In the genomic region with DNA sequence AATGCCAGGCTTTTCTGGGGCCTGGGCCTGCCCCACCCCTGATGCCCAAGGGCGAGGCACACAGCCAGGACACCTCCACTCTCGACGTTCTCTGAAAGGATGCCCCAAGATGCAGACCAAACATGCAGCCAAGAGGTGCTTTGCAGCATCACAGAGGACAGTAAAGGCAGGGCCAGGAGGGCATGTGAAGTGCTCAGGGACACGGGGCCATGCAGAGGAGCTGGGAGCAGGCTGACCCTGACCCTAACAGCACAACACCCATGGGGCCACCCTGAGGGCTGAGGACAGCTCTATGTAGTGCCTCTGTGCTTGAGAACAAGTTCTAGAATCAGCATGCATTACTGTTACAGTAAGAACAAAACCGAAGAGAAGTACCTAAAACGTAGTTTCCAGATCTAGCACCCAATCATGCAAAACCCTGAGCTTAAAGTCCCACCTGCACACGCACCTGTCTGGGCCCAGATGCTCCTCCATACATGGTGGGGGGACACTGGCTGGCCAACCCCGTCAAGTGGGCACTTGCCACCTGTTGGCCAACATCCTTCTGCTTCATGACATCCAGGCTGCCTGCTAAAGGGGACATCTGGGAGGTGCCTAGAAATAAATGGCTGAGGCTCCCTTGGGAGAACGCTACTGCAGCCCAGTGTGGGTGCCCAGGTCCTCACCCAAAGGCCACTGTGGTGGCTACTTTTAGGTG, we compare ENCODE assay signal across 23 cellular contexts. TPM values are rescaled to one million over a fixed set of nuclear protein-coding genes. Genes with fewer than 3 reads are reported as not detected.
DNase-seq lines count a peak whose midpoint lies in the region; ATAC-seq, FAIRE-seq and TF ChIP-seq lines count a peak whose summit lies in the region.
"Had no signal": no experiment of that assay in that cellular context is flagged by ENCODE, and none has a peak within 500 bp of the region (broad histone marks: within the 10 kb centered on the region; RNA-seq: fewer than 3 reads in every experiment).

No MANE protein-coding gene starts in this region.

- H3K4me3 Mint-ChIP-seq in neural progenitor cell: peak overlapping the region; percentile 20
- H3K4me3 Mint-ChIP-seq: CD4-positive, CD25-positive, alpha-beta regulatory T cell; T-helper 17 cell had no signal

- no peak for FAIRE-seq in H1 (lab: Jason Lieb, UNC)
- FAIRE-seq: GM12892, urothelium cell line had no signal

- TF ChIP-seq RAD21 in H1 (IDR thresholded peaks at IDR 0.05 in 1 of 2, conservative IDR thresholded peaks at IDR 0.05 in 1 of 2; ENCODE audit: low read depth in 2 of 2, low read length in 2 of 2): no peak

- H3K9me3 ChIP-seq in H1 (ENCODE audit: insufficient read depth in 2 of 2, low read depth in 1 of 2, low read length in 1 of 2) (no peaks in the 10 kb centered on the region), neural progenitor cell (ENCODE audit: low read depth) (no peaks in the 10 kb centered on the region), vagina (no peaks in the 10 kb centered on the region)
- H3K9me3 ChIP-seq: lower lobe of right lung had no signal

- H4K91ac ChIP-seq in H1 (replicated peaks; ENCODE audit: insufficient read length, low read length): no peak overlapping the region

- intact Hi-C loops in left ventricle myocardium superior (cut with micrococcal nuclease) (no loop called here), left cardiac atrium (cut with DNase I) (no loop called here), vagina (cut with DNase I) (no loop called here)

- peaks cover 56% of the 10 kb centered on the region for H3K4me1 Mint-ChIP-seq in neural progenitor cell

- no peak overlapping the region for H2BK120ac ChIP-seq in H1 (replicated peaks; ENCODE audit: low read depth, low read length)

- H4K5ac ChIP-seq in H1 (ENCODE audit: insufficient read length, low read depth, low read length): no peak overlapping the region

- 0 out of 2 replicates have a peak overlapping the region, but pooled peaks have one; percentile 78 for H2AK5ac ChIP-seq in H1 (ENCODE audit: low read depth, low read length)

- H4K20me1 ChIP-seq in H1 (replicated peaks in 1 of 2; ENCODE audit: control insufficient read depth in 1 of 2, insufficient read depth in 2 of 2, low read length in 2 of 2) (peaks cover 70 to 82% of the 10 kb centered on the region in 2 experiments), neural progenitor cell (ENCODE audit: low read depth) (peaks cover 100% of the 10 kb centered on the region)

- no peak overlapping the region for H3K4ac ChIP-seq in H1 (replicated peaks; ENCODE audit: insufficient read length, low read depth, low read length)

- no peak overlapping the region for H3K56ac ChIP-seq in H1 (replicated peaks; ENCODE audit: insufficient read length, low read depth, low read length)

- H3K23ac ChIP-seq in H1 (ENCODE audit: insufficient read length): no peak overlapping the region

- H2BK20ac ChIP-seq in H1 (ENCODE audit: low read length): no peak overlapping the region

- H3K18ac ChIP-seq in H1 (ENCODE audit: extremely low read depth, low read length): no peak overlapping the region

- H3K36me3 ChIP-seq in H1 (ENCODE audit: control insufficient read depth in 2 of 4, insufficient read depth in 4 of 4, low read length in 3 of 4): no peaks in the 10 kb centered on the region; a peak in 1 of 8 replicates
- H3K36me3 ChIP-seq in neural progenitor cell: no peaks in the 10 kb centered on the region
- no peaks in the 10 kb centered on the region for H3K36me3 ChIP-seq in vagina
- H3K36me3 ChIP-seq: lower lobe of right lung had no signal

- peak; percentile 17 for DNase-seq in left ventricle myocardium superior
- DNase-seq in left cardiac atrium: no peak
- DNase-seq in H1 (ENCODE audit: low read depth in 1 of 2, low spot score in 2 of 2): no peak
- no peak for DNase-seq in neural progenitor cell (ENCODE audit: low spot score)
- DNase-seq in stimulated activated naive CD4-positive, alpha-beta T cell (lab: John Stamatoyannopoulos, UW): no peak
- DNase-seq in vagina (ENCODE audit: extremely low spot score in 2 of 2): no peak
- DNase-seq in NCI-H1105 (lab: John Stamatoyannopoulos, UW): no peak
- DNase-seq: activated CD4-positive, alpha-beta T cell treated with anti-CD3 and anti-CD28 coated beads, Interleukin-2, amount 50 U/mL, for 48 hours; activated naive CD4-positive, alpha-beta T cell; amygdala; CD4-positive, CD25-positive, alpha-beta regulatory T cell; central memory CD4-positive, alpha-beta T cell; DMS53; lower lobe of right lung; naive B cell; NCI-H187; SIG-M5; stimulated activated CD4-positive, alpha-beta T cell treated with anti-CD3 and anti-CD28 coated beads, Interleukin-2, amount 100 ng/mL, for 48 hours; T-helper 17 cell had no signal

- POLR2A ChIA-PET in H1 (lab: Charles Lee; ENCODE audit: partially characterized antibody): no interaction called here

- H3K4me2 ChIP-seq in H1 (ENCODE audit: insufficient read depth in 1 of 2, low read depth in 2 of 2, low read length in 2 of 2) (no peak overlapping the region), neural progenitor cell (no peak overlapping the region)

- ATAC-seq in left ventricle myocardium superior (no peak), left cardiac atrium (no peak), GM21786 (IDR thresholded peaks at IDR 0.05; ENCODE audit: unreplicated experiment) (no peak)
- ATAC-seq: lower lobe of right lung, T-helper 17 cell had no signal

- TF ChIP-seq POLR2A in H1 (IDR thresholded peaks at IDR 0.05; ENCODE audit: control extremely low read depth in 1 of 2, low read depth in 2 of 2, low read length in 2 of 2) (no peak), vagina (IDR thresholded peaks at IDR 0.05) (no peak)

- 93% methylated on average over 9 of the region's 9 CpGs; no CpG with 5 or more reads in 1 of the 2 experiments for WGBS in H1 (ENCODE audit: extremely low coverage in 1 of 2, insufficient coverage in 1 of 2, insufficient read length in 1 of 2, insufficient replicate concordance in 2 of 2, low coverage in 1 of 2, low lambda C conversion rate in 2 of 2, missing lambda C conversion rate in 1 of 2), 2 experiments

- H3K27me3 ChIP-seq in H1 (replicated peaks in 1 of 4; ENCODE audit: control insufficient read depth in 3 of 4, extremely low read depth in 1 of 4, insufficient read depth in 3 of 4, low read length in 3 of 4) (no peaks in the 10 kb centered on the region), neural progenitor cell (no peaks in the 10 kb centered on the region), vagina (no peaks in the 10 kb centered on the region)

- H3K27ac Mint-ChIP-seq in neural progenitor cell: peak overlapping the region; percentile 60
- H3K27ac Mint-ChIP-seq: T-helper 17 cell had no signal

- peaks cover 25 to 100% of the 10 kb centered on the region in 2 experiments for H3K79me2 ChIP-seq in H1 (ENCODE audit: control insufficient read depth in 1 of 2, insufficient read depth in 2 of 2, low read length in 2 of 2)
- peaks cover 99% of the 10 kb centered on the region for H3K79me2 ChIP-seq in neural progenitor cell (ENCODE audit: low read depth)

- H4K8ac ChIP-seq in H1 (ENCODE audit: extremely low read depth, insufficient read depth, low read length): no peak overlapping the region

- no peaks in the 10 kb centered on the region for H3F3A ChIP-seq in neural progenitor cell (ENCODE audit: low read depth)

- TF ChIP-seq CTCF in H1 (IDR thresholded peaks at IDR 0.05; ENCODE audit: control extremely low read depth in 1 of 3, insufficient read depth in 1 of 3, low read depth in 1 of 3, low read length in 3 of 3): no peak
- no peak for TF ChIP-seq CTCF in neural progenitor cell (IDR thresholded peaks at IDR 0.05)
- no peak for TF ChIP-seq CTCF in vagina (IDR thresholded peaks at IDR 0.05)

- CTCF ChIA-PET in H1 (lab: Charles Lee; ENCODE audit: partially characterized antibody): interaction anchor here (0.6 to 1.2 kb wide), 3 partner anchors 20 to 70 kb away, joined by 3 read pairs; no protein-coding TSS in a partner anchor

- no peak overlapping the region for H2BK12ac ChIP-seq in H1 (ENCODE audit: low read depth, low read length)

- H3K4me3 ChIP-seq in H1 (ENCODE audit: extremely low read depth in 1 of 4, insufficient read depth in 2 of 4, low read depth in 3 of 4, low read length in 4 of 4): no peak overlapping the region
- H3K4me3 ChIP-seq in neural progenitor cell: no peak overlapping the region
- no peak overlapping the region for H3K4me3 ChIP-seq in vagina
- H3K4me3 ChIP-seq: lower lobe of right lung, skin epidermis had no signal

- peaks cover 6% of the 10 kb centered on the region for H3K27me3 Mint-ChIP-seq in neural progenitor cell (ENCODE audit: insufficient read depth, low read depth)
- H3K27me3 Mint-ChIP-seq: CD4-positive, CD25-positive, alpha-beta regulatory T cell; naive B cell; T-helper 17 cell had no signal

- no peak for TF ChIP-seq EP300 in H1 (IDR thresholded peaks at IDR 0.05; ENCODE audit: borderline replicate concordance in 1 of 2, low read depth in 2 of 2, low read length in 2 of 2)

- H3K9ac ChIP-seq in H1 (replicated peaks in 1 of 4; ENCODE audit: extremely low read depth in 1 of 4, low read depth in 3 of 4, low read length in 3 of 4) (no peak overlapping the region), neural progenitor cell (no peak overlapping the region)

- no peak overlapping the region for H2BK5ac ChIP-seq in H1 (ENCODE audit: low read depth, low read length)

- no peak overlapping the region for H3K14ac ChIP-seq in H1 (ENCODE audit: insufficient read length)

- H3K4me1 ChIP-seq in H1 (replicated peaks in 1 of 4; ENCODE audit: control insufficient read depth in 3 of 4, insufficient read depth in 4 of 4, low read length in 3 of 4) (peaks cover 0 to 48% (median 25%) of the 10 kb centered on the region in 4 experiments; a peak in 6 of 7 replicates), neural progenitor cell (peaks cover 28% of the 10 kb centered on the region), vagina (peaks cover 83% of the 10 kb centered on the region)

- H3K23me2 ChIP-seq in H1 (ENCODE audit: low read depth, low read length): no peaks in the 10 kb centered on the region

- no peak overlapping the region for H3K27ac ChIP-seq in H1 (ENCODE audit: low read depth, low read length)
- H3K27ac ChIP-seq in neural progenitor cell: no peak overlapping the region
- H3K27ac ChIP-seq in vagina: no peak overlapping the region
- H3K27ac ChIP-seq: lower lobe of right lung had no signal

- H3K9me3 Mint-ChIP-seq in neural progenitor cell: peaks cover 6% of the 10 kb centered on the region

- H3K79me1 ChIP-seq in H1 (ENCODE audit: low read depth, low read length): peaks cover 70% of the 10 kb centered on the region

- H3K36me3 Mint-ChIP-seq in neural progenitor cell: peaks cover 11% of the 10 kb centered on the region

- H2AFZ ChIP-seq in H1 (ENCODE audit: low read length) (no peak overlapping the region), neural progenitor cell (replicated peaks) (no peak overlapping the region)

- H2BK15ac ChIP-seq in H1 (ENCODE audit: low read length): no peak overlapping the region

RNA-seq across cellular contexts. Expression of gene HS6ST1, which starts 15.4 kb away (rescaled TPM):
- 35.2 TPM for total RNA-seq in left ventricle myocardium superior
- total RNA-seq in left cardiac atrium: 10 to 100 TPM; 14.3 to 19.3 TPM
- 72.8 and 74.6 TPM in 2 replicates for total RNA-seq in H1 (2021; fragmentation: NEBNext Ultra II Directional; extraction: Animal tissue kit (Norgen Biotek cat#: 25700))
- 37.4 and 61.3 TPM in 2 replicates for polyA plus RNA-seq in H1 (2011; rRNA removed)
- 37.9 TPM for polyA plus RNA-seq in H1 (2011; cell fraction: cytosol; rRNA removed)
- 51.0 TPM for polyA plus RNA-seq in H1 (2011; cell fraction: nucleus; rRNA removed)
- polyA plus RNA-seq in H1 (2012, experiment 1 of 2): 44.2 to 60.1 TPM (median 56.3 TPM) in 4 replicates
- 57.3 TPM for polyA plus RNA-seq in H1 (2012, experiment 2 of 2)
- polyA plus RNA-seq in H1 (2013, experiment 1 of 2): 41.0 TPM
- polyA plus RNA-seq in H1 (2013, experiment 2 of 2): 45.1 TPM
- 26.9 and 34.9 TPM in 2 replicates for polyA minus RNA-seq in H1 (2011; rRNA and poly(A)+ RNA removed)
- 49.1 TPM for polyA minus RNA-seq in H1 (2011; cell fraction: cytosol; rRNA and poly(A)+ RNA removed)
- polyA minus RNA-seq in H1 (2011; cell fraction: nucleus; rRNA and poly(A)+ RNA removed): 74.6 TPM
- 31.1 and 71.0 TPM in 2 replicates for total RNA-seq in neural progenitor cell (ENCODE audit: low replicate concordance)
- 68.5 TPM for total RNA-seq in vagina
